In genomic region chr9:135212961-135213360, GRCh38 we compare ENCODE assay signal across 21 cellular contexts.
A peak's percentile ranks its signal among the peaks of the same experiment; 100 is the strongest.
DNase-seq lines count a peak whose midpoint lies in the region; ATAC-seq, FAIRE-seq and TF ChIP-seq lines count a peak whose summit lies in the region.
"Had no signal": no experiment of that assay in that cellular context is flagged by ENCODE, and none has a peak within 500 bp of the region (broad histone marks: within the 10 kb centered on the region; RNA-seq: fewer than 3 reads in every experiment).

No MANE protein-coding gene starts in this region.

- ATAC-seq in RWPE2 (ENCODE audit: low read depth) = no peak
- no peak for ATAC-seq in GM18861 (IDR thresholded peaks at IDR 0.05; ENCODE audit: unreplicated experiment)
- no peak for ATAC-seq in GM18519 (IDR thresholded peaks at IDR 0.05; ENCODE audit: low FRiP score, unreplicated experiment)
- ATAC-seq in GM21390 (IDR thresholded peaks at IDR 0.05; ENCODE audit: unreplicated experiment) = no peak
- ATAC-seq: GM23338 had no signal

- H3K4me2 ChIP-seq in osteoblast (ENCODE audit: insufficient read depth, low read length) = no peak overlapping the region
- H3K4me2 ChIP-seq: GM23338 had no signal

- no peaks in the 10 kb centered on the region for H3K27me3 ChIP-seq in BE2C
- peaks cover 33% of the 10 kb centered on the region for H3K27me3 ChIP-seq in RWPE2 (ENCODE audit: insufficient read depth, poor library complexity, severe bottlenecking)
- H3K27me3 ChIP-seq in osteoblast (ENCODE audit: insufficient read depth, low read length) = peaks cover 14% of the 10 kb centered on the region
- H3K27me3 ChIP-seq: BLaER1 had no signal

- H3K27ac ChIP-seq in RWPE2 (ENCODE audit: poor library complexity, severe bottlenecking) = no peak overlapping the region
- no peak overlapping the region for H3K27ac ChIP-seq in kidney (ENCODE audit: low read depth in 2 of 2, low read length in 2 of 2)
- no peak overlapping the region for H3K27ac ChIP-seq in osteoblast (ENCODE audit: low read depth, low read length)
- H3K27ac ChIP-seq: BLaER1 had no signal

- intact Hi-C loops in kidney (cut with DNase I) = no loop called here

- H3K79me2 ChIP-seq in osteoblast (ENCODE audit: insufficient read depth, low read length) = no peaks in the 10 kb centered on the region

- H3K9ac ChIP-seq in kidney (ENCODE audit: low read length in 2 of 2) = no peak overlapping the region
- H3K9ac ChIP-seq: BLaER1 had no signal

- DNase-seq in BE2C = peak; percentile 7
- DNase-seq in RWPE2 (ENCODE audit: low spot score) = peak; percentile 48
- peak; percentile 65 for DNase-seq in kidney
- peak; percentile 76 for DNase-seq in osteoblast (ENCODE audit: insufficient read length, low spot score, missing footprints)
- no peak for DNase-seq in AML-193 (lab: John Stamatoyannopoulos, UW)
- DNase-seq: CD4-positive, alpha-beta T cell; COR-L47; DMS79; Karpas-422; NCI-H1694 treated with DMSO at 0.1 percent for 48 hours; NCI-H446 treated with DMSO at 0.1 percent for 48 hours; NCI-H526 treated with DMSO at 0.1 percent for 48 hours; OCI-M1; SHP77 had no signal

- no peaks in the 10 kb centered on the region for H4K20me1 ChIP-seq in osteoblast (ENCODE audit: insufficient read depth, low read length)
- H4K20me1 ChIP-seq: BLaER1 had no signal

- TF ChIP-seq CTCF in BE2C (IDR thresholded peaks at IDR 0.05; ENCODE audit: low read depth, low read length) (no peak), RWPE2 (IDR thresholded peaks at IDR 0.05; ENCODE audit: poor library complexity, severe bottlenecking) (no peak), kidney (IDR thresholded peaks at IDR 0.05; ENCODE audit: borderline replicate concordance, extremely low read depth, insufficient read depth) (no peak), osteoblast (IDR thresholded peaks at IDR 0.05; ENCODE audit: extremely low read depth, low read depth, low read length) (no peak)

- H2AFZ ChIP-seq in osteoblast (ENCODE audit: low read length) = no peak overlapping the region
- H2AFZ ChIP-seq: GM23338 had no signal

- H3K4me1 ChIP-seq in BE2C = peaks cover 28% of the 10 kb centered on the region
- no peaks in the 10 kb centered on the region for H3K4me1 ChIP-seq in RWPE2 (ENCODE audit: insufficient read depth, poor library complexity, severe bottlenecking)
- H3K4me1 ChIP-seq in kidney (ENCODE audit: control insufficient read depth in 1 of 2, insufficient read depth in 1 of 2, low read depth in 1 of 2, low read length in 2 of 2) = no peaks in the 10 kb centered on the region
- H3K4me1 ChIP-seq in osteoblast (ENCODE audit: insufficient read depth, low read length) = no peaks in the 10 kb centered on the region
- H3K4me1 ChIP-seq: HAP-1 had no signal

- H3K36me3 ChIP-seq in BE2C = no peaks in the 10 kb centered on the region
- no peaks in the 10 kb centered on the region for H3K36me3 ChIP-seq in RWPE2 (ENCODE audit: low read depth)
- no peaks in the 10 kb centered on the region for H3K36me3 ChIP-seq in kidney (ENCODE audit: control insufficient read depth in 1 of 2, insufficient read depth in 2 of 2, low read length in 2 of 2)
- H3K36me3 ChIP-seq in osteoblast (ENCODE audit: insufficient read depth, low read length) = no peaks in the 10 kb centered on the region
- H3K36me3 ChIP-seq: HAP-1 had no signal

- FAIRE-seq in kidney (lab: Jason Lieb, UNC) = no peak
- FAIRE-seq: RCC 7860 had no signal

- H3K4me3 ChIP-seq in BE2C (ENCODE audit: low read depth, low read length) = no peak overlapping the region
- H3K4me3 ChIP-seq in RWPE2 (ENCODE audit: severe bottlenecking) = no peak overlapping the region
- no peak overlapping the region for H3K4me3 ChIP-seq in kidney (ENCODE audit: low read length in 2 of 2)
- no peak overlapping the region for H3K4me3 ChIP-seq in osteoblast (ENCODE audit: insufficient read depth, low read length)
- H3K4me3 ChIP-seq: BLaER1, GM23338, HAP-1 had no signal

- H3K9me3 ChIP-seq in BE2C (peaks cover 2% of the 10 kb centered on the region), RWPE2 (ENCODE audit: severe bottlenecking) (no peaks in the 10 kb centered on the region), kidney (ENCODE audit: control insufficient read depth in 1 of 2, low read length in 2 of 2) (peaks cover 0 to 4% of the 10 kb centered on the region in 2 donors), osteoblast (ENCODE audit: low read depth, low read length) (no peaks in the 10 kb centered on the region)
- H3K9me3 ChIP-seq: HAP-1 had no signal

Comparison
In these comparisons a context has a peak if more than half of its experiments do, and no peak if none do; other contexts are left out.
1. DNase-seq: peak in BE2C (single experiment), RWPE2 (single experiment), kidney (single experiment) and osteoblast (single experiment); none in AML-193 (0 of 2).